8 cellular contexts compared by ENCODE assay signal in genomic region chr3:128969993-128970740, GRCh38. TPM values are rescaled to one million over a fixed set of nuclear protein-coding genes. Genes with fewer than 3 reads are reported as not detected.
DNase-seq lines count a peak whose midpoint lies in the region; ATAC-seq and TF ChIP-seq lines count a peak whose summit lies in the region.

No MANE protein-coding gene starts in this region.

- peaks cover 1% of the 10 kb centered on the region for H3K36me3 Mint-ChIP-seq in neural crest cell (ENCODE audit: low read depth)
- no peaks in the 10 kb centered on the region for H3K36me3 Mint-ChIP-seq in type B pancreatic cell

- H3K27me3 Mint-ChIP-seq in neural crest cell (ENCODE audit: low read depth), result no peaks in the 10 kb centered on the region
- H3K27me3 Mint-ChIP-seq in type B pancreatic cell, result peaks cover under 1% of the 10 kb centered on the region

- no peaks in the 10 kb centered on the region for H3K4me1 Mint-ChIP-seq in neural crest cell
- no peaks in the 10 kb centered on the region for H3K4me1 Mint-ChIP-seq in type B pancreatic cell (ENCODE audit: unreplicated experiment)

- no peaks in the 10 kb centered on the region for H3K9me3 Mint-ChIP-seq in neural crest cell
- H3K9me3 Mint-ChIP-seq in type B pancreatic cell, result no peaks in the 10 kb centered on the region

- peak; percentile 97 for TF ChIP-seq CTCF in neural crest cell (conservative IDR thresholded peaks at IDR 0.05)
- TF ChIP-seq CTCF in type B pancreatic cell (conservative IDR thresholded peaks at IDR 0.05), result peak; percentile 98

- H3K4me3 Mint-ChIP-seq in neural crest cell (no peak overlapping the region), type B pancreatic cell (no peak overlapping the region)

- no peak for ATAC-seq in GM19023 (IDR thresholded peaks at IDR 0.05; ENCODE audit: unreplicated experiment)

- peak; percentile 57 for DNase-seq in Ammon's horn (ENCODE audit: low spot score)
- peak; percentile 33 for DNase-seq in HCEC 1CT
- peak; percentile 62 for DNase-seq in NOMO-1 treated with dmso at 0.1 percent for 144 hours (lab: John Stamatoyannopoulos, UW; ENCODE audit: unreplicated experiment)
- peak; percentile 36 for DNase-seq in activated CD8-positive, alpha-beta memory T cell treated with anti-CD3 and anti-CD28 coated beads, Interleukin-2, amount 50 U/mL, for 1 hour (ENCODE audit: extremely low read depth)
- DNase-seq in erythroblast (lab: John Stamatoyannopoulos, UW), result peak; percentile 60 to 80
- peak; percentile 72 for DNase-seq in neural crest cell (ENCODE audit: low read depth, low spot score)
- no peak for DNase-seq in type B pancreatic cell (ENCODE audit: extremely low spot score, unreplicated experiment)

- H3K27ac Mint-ChIP-seq in neural crest cell (ENCODE audit: unreplicated experiment) (no peak overlapping the region), type B pancreatic cell (peak overlapping the region; percentile 47)

- no peak for TF ChIP-seq POLR2A in erythroblast (IDR thresholded peaks at IDR 0.05; ENCODE audit: low read length)

RNA-seq across cellular contexts. Expression of gene CFAP92, which starts 23.7 kb away (rescaled TPM):
- total RNA-seq in neural crest cell (8.7 and 8.8 TPM in 2 replicates), type B pancreatic cell (ENCODE audit: low replicate concordance) (4.4 and 4.5 TPM in 2 replicates)

RNA-seq across cellular contexts. Expression of gene EFCC1, which starts 30.9 kb away (rescaled TPM):
- total RNA-seq in neural crest cell (10.7 and 11.8 TPM in 2 replicates), type B pancreatic cell (ENCODE audit: low replicate concordance) (0.29 and 2.2 TPM in 2 replicates)
